22 cellular contexts compared by ENCODE assay signal in the genomic region with DNA sequence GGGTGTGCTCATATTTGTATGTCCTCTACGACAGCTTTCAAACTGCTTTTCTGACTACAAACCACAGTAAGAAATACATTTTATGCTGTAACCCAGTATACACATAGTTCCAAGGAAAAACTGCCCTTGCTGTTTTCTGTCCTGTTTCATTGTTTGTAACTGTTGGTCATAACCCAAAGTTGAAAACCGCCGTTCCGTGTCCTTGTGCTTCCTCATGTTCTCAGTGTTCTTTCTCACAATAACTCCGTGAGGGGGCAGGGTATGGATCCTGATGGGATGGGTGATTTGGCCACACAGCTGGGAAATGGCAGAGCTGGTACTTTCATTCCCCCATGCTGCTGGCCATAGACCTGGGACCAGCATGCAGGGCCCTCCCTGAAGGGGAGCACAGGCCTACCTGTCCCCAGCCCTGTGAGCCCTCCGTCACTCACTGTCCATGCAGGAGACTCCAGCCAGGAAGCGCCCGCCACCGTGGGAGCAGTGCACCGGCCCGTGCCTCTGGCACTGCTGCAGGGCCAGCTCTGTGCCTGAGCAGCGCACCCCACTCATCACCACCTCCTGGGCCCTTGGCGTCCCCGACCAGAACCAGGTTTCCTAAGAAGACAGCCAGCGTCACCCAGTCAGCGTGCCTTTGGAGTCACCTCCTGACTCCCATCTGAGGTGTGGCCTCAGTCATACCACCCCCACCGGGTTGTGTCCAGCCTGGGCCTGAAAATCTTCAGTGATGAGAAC. TPM values are rescaled to one million over a fixed set of nuclear protein-coding genes. Genes with fewer than 3 reads are reported as not detected.
"Had no signal": no experiment of that assay in that cellular context is flagged by ENCODE, and none has a peak within 500 bp of the region (broad histone marks: within the 10 kb centered on the region; RNA-seq: fewer than 3 reads in every experiment).

No MANE protein-coding gene starts in this region.

- H3K27me3 ChIP-seq: brain microvascular endothelial cell, gastroesophageal sphincter, tibial artery had no signal

- H3K36me3 Mint-ChIP-seq: activated naive CD4-positive, alpha-beta T cell treated with anti-CD3 and anti-CD28 coated beads, Interleukin-2, amount 10 ng/mL, durations not matched to agents 7 days and 5 days had no signal

- ATAC-seq: activated CD8-positive, alpha-beta T cell treated with anti-CD3 and anti-CD28 coated beads for 36 hours; activated naive CD8-positive, alpha-beta T cell treated with anti-CD3 and anti-CD28 coated beads, Interleukin-2, amount 50 U/mL, for 24 hours; gastroesophageal sphincter had no signal

- H3K4me3 ChIP-seq: esophagus muscularis mucosa, gastroesophageal sphincter, tibial artery had no signal

- H3K27ac ChIP-seq: brain microvascular endothelial cell, esophagus muscularis mucosa, gastroesophageal sphincter, tibial artery had no signal

- H3K27me3 Mint-ChIP-seq: activated B cell treated with CpG ODN at 0.5 μM for 24 hours; activated CD8-positive, alpha-beta T cell treated with anti-CD3 and anti-CD28 coated beads for 36 hours; activated naive CD4-positive, alpha-beta T cell treated with anti-CD3 and anti-CD28 coated beads, Interleukin-2, amount 10 ng/mL, durations not matched to agents 7 days and 5 days; activated naive CD8-positive, alpha-beta T cell treated with anti-CD3 and anti-CD28 coated beads, Interleukin-2, amount 50 U/mL, for 24 hours; activated T-cell treated with anti-CD3 and anti-CD28 coated beads, Interleukin-2, amount 50 U/mL, for 24 hours had no signal

- H3K9me3 ChIP-seq: esophagus muscularis mucosa, gastroesophageal sphincter, tibial artery had no signal

- H3K27ac Mint-ChIP-seq: activated B cell treated with CpG ODN at 0.5 μM for 24 hours; activated CD8-positive, alpha-beta T cell treated with anti-CD3 and anti-CD28 coated beads for 36 hours; activated naive CD4-positive, alpha-beta T cell treated with anti-CD3 and anti-CD28 coated beads, Interleukin-2, amount 10 ng/mL, durations not matched to agents 7 days and 5 days; activated naive CD8-positive, alpha-beta T cell treated with anti-CD3 and anti-CD28 coated beads, Interleukin-2, amount 50 U/mL, for 24 hours; activated T-cell treated with anti-CD3 and anti-CD28 coated beads, Interleukin-2, amount 50 U/mL, for 24 hours; nephron had no signal

- DNase-seq: activated B cell treated with CpG ODN at 0.5 μM for 24 hours; activated CD4-positive, alpha-beta T cell treated with anti-CD3 and anti-CD28 coated beads for 4 hours; activated CD8-positive, alpha-beta T cell treated with anti-CD3 and anti-CD28 coated beads for 36 hours; activated effector memory CD4-positive, alpha-beta T cell treated with Interleukin-2 at 50 U/mL for 16 hours; activated naive CD4-positive, alpha-beta T cell treated with anti-CD3 and anti-CD28 coated beads, Interleukin-2, amount 10 ng/mL, durations not matched to agents 7 days and 5 days; activated naive CD8-positive, alpha-beta T cell treated with anti-CD3 and anti-CD28 coated beads, Interleukin-2, amount 50 U/mL, for 24 hours; activated T-cell treated with anti-CD3 and anti-CD28 coated beads, Interleukin-2, amount 50 U/mL, for 24 hours; aorta; brain microvascular endothelial cell; cortex of kidney; effector CD4-positive, alpha-beta T cell; immature natural killer cell; nucleus accumbens; stimulated activated CD4-positive, alpha-beta T cell treated with anti-CD3 and anti-CD28 coated beads, Interleukin-12 subunit alpha, Interleukin-12 subunit beta, amount 100 ng/mL, for 4 hours; stimulated activated CD4-positive, alpha-beta T cell treated with anti-CD3 and anti-CD28 coated beads, Interleukin-1b, Interleukin-23, amount 100 ng/mL, for 48 hours; stimulated activated CD8-positive, alpha-beta memory T cell treated with anti-CD3 and anti-CD28 coated beads, Interleukin-4, amount 100 ng/mL, for 48 hours; stimulated activated naive CD4-positive, alpha-beta T cell treated with Interleukin-2 at 50 U/mL for 16 hours; tibial artery had no signal

- H3K4me1 Mint-ChIP-seq: activated B cell treated with CpG ODN at 0.5 μM for 24 hours; activated naive CD4-positive, alpha-beta T cell treated with anti-CD3 and anti-CD28 coated beads, Interleukin-2, amount 10 ng/mL, durations not matched to agents 7 days and 5 days; activated naive CD8-positive, alpha-beta T cell treated with anti-CD3 and anti-CD28 coated beads, Interleukin-2, amount 50 U/mL, for 24 hours had no signal

- H3K9me3 Mint-ChIP-seq: activated B cell treated with CpG ODN at 0.5 μM for 24 hours; activated CD8-positive, alpha-beta T cell treated with anti-CD3 and anti-CD28 coated beads for 36 hours; activated naive CD4-positive, alpha-beta T cell treated with anti-CD3 and anti-CD28 coated beads, Interleukin-2, amount 10 ng/mL, durations not matched to agents 7 days and 5 days; activated naive CD8-positive, alpha-beta T cell treated with anti-CD3 and anti-CD28 coated beads, Interleukin-2, amount 50 U/mL, for 24 hours; activated T-cell treated with anti-CD3 and anti-CD28 coated beads, Interleukin-2, amount 50 U/mL, for 24 hours; immature natural killer cell; nephron had no signal

- H3K4me3 Mint-ChIP-seq: activated B cell treated with CpG ODN at 0.5 μM for 24 hours; activated CD8-positive, alpha-beta T cell treated with anti-CD3 and anti-CD28 coated beads for 36 hours; activated naive CD4-positive, alpha-beta T cell treated with anti-CD3 and anti-CD28 coated beads, Interleukin-2, amount 10 ng/mL, durations not matched to agents 7 days and 5 days; activated naive CD8-positive, alpha-beta T cell treated with anti-CD3 and anti-CD28 coated beads, Interleukin-2, amount 50 U/mL, for 24 hours; activated T-cell treated with anti-CD3 and anti-CD28 coated beads, Interleukin-2, amount 50 U/mL, for 24 hours; nephron had no signal

RNA-seq across cellular contexts. Expression of a gene that starts 12.7 kb away (rescaled TPM):
- total RNA-seq: activated B cell treated with CpG ODN at 0.5 μM for 24 hours; activated CD8-positive, alpha-beta T cell treated with anti-CD3 and anti-CD28 coated beads for 36 hours; T-helper 2 cell treated with Interferon-gamma antibody and Interleukin-4, amounts not matched to agents 100 ng/mL and 5 ng/mL, for 36 hours had no signal
